Comparison of ENCODE assay signal across 1 cellular context in genomic region chr9:137030528-137030927, GRCh38.
TF ChIP-seq lines count a peak whose summit lies in the region.

No MANE protein-coding gene starts in this region.

TF ChIP-seq in SK-N-SH, 30 proteins besides CTCF, POLR2A, EP300 and RAD21:
- TF ChIP-seq ZBTB33 (IDR thresholded peaks at IDR 0.05; ENCODE audit: borderline replicate concordance, low read depth) = no peak
- TF ChIP-seq MEF2A (IDR thresholded peaks at IDR 0.05; ENCODE audit: borderline replicate concordance, low read depth) = no peak
- TF ChIP-seq PBX3 (IDR thresholded peaks at IDR 0.05) = no peak
- no peak for TF ChIP-seq MAX (IDR thresholded peaks at IDR 0.05; ENCODE audit: low read depth)
- TF ChIP-seq NRF1 (IDR thresholded peaks at IDR 0.05; ENCODE audit: low read depth, low read length) = no peak
- no peak for TF ChIP-seq GATA2 (CRISPR knock-in tag; IDR thresholded peaks at IDR 0.05)
